ENCODE assay signal across 8 cellular contexts in genomic region chr2:56130463-56131070, GRCh38. TPM values are rescaled to one million over a fixed set of nuclear protein-coding genes. Genes with fewer than 3 reads are reported as not detected.
DNase-seq lines count a peak whose midpoint lies in the region; ATAC-seq and TF ChIP-seq lines count a peak whose summit lies in the region.

No MANE protein-coding gene starts in this region.

- no peaks in the 10 kb centered on the region for H3K4me1 Mint-ChIP-seq in activated CD4-positive, alpha-beta T cell treated with anti-CD3 and anti-CD28 coated beads for 36 hours
- H3K4me1 Mint-ChIP-seq in activated CD4-positive, alpha-beta T cell treated with anti-CD3 and anti-CD28 coated beads, Interleukin-2, amount 10 ng/mL, durations not matched to agents 24 days and 14 days: no peaks in the 10 kb centered on the region
- H3K4me1 Mint-ChIP-seq in activated T-helper 2 cell treated with anti-CD3 and anti-CD28 coated beads, Interferon-gamma antibody, Interleukin-2, Interleukin-4, amounts not matched to agents 10 μg/mL and 5 μg/mL and 100 μg/mL, durations not matched to agents 14 hours and 24 hours and 36 hours (ENCODE audit: low read depth): no peaks in the 10 kb centered on the region

- H3K9me3 Mint-ChIP-seq in activated CD4-positive, alpha-beta T cell treated with anti-CD3 and anti-CD28 coated beads for 36 hours (ENCODE audit: low read depth): no peaks in the 10 kb centered on the region
- H3K9me3 Mint-ChIP-seq in activated CD4-positive, alpha-beta T cell treated with anti-CD3 and anti-CD28 coated beads, Interleukin-2, amount 10 ng/mL, durations not matched to agents 24 days and 14 days: no peaks in the 10 kb centered on the region
- H3K9me3 Mint-ChIP-seq in activated T-helper 2 cell treated with anti-CD3 and anti-CD28 coated beads, Interferon-gamma antibody, Interleukin-2, Interleukin-4, amounts not matched to agents 10 μg/mL and 5 μg/mL and 100 μg/mL, durations not matched to agents 14 hours and 24 hours and 36 hours: no peaks in the 10 kb centered on the region

- peak; percentile 6 for DNase-seq in activated CD4-positive, alpha-beta T cell treated with anti-CD3 and anti-CD28 coated beads for 36 hours
- no peak for DNase-seq in activated CD4-positive, alpha-beta T cell treated with anti-CD3 and anti-CD28 coated beads, Interleukin-2, amount 10 ng/mL, durations not matched to agents 24 days and 14 days
- peak; percentile 46 for DNase-seq in NB4 (ENCODE audit: low read depth)
- DNase-seq in amniotic epithelial cell (ENCODE audit: low read depth): peak; percentile 57
- peak; percentile 21 for DNase-seq in kidney glomerular epithelial cell (lab: John Stamatoyannopoulos, UW)
- no peak for DNase-seq in activated T-helper 2 cell treated with anti-CD3 and anti-CD28 coated beads, Interferon-gamma antibody, Interleukin-2, Interleukin-4, amounts not matched to agents 10 μg/mL and 5 μg/mL and 100 μg/mL, durations not matched to agents 14 hours and 24 hours and 36 hours (ENCODE audit: low spot score)

- H3K36me3 Mint-ChIP-seq in activated CD4-positive, alpha-beta T cell treated with anti-CD3 and anti-CD28 coated beads for 36 hours (ENCODE audit: low read depth): no peaks in the 10 kb centered on the region
- no peaks in the 10 kb centered on the region for H3K36me3 Mint-ChIP-seq in activated CD4-positive, alpha-beta T cell treated with anti-CD3 and anti-CD28 coated beads, Interleukin-2, amount 10 ng/mL, durations not matched to agents 24 days and 14 days (ENCODE audit: low read depth)
- H3K36me3 Mint-ChIP-seq in activated T-helper 2 cell treated with anti-CD3 and anti-CD28 coated beads, Interferon-gamma antibody, Interleukin-2, Interleukin-4, amounts not matched to agents 10 μg/mL and 5 μg/mL and 100 μg/mL, durations not matched to agents 14 hours and 24 hours and 36 hours (ENCODE audit: low read depth): no peaks in the 10 kb centered on the region

- POLR2A ChIA-PET in activated CD4-positive, alpha-beta T cell treated with anti-CD3 and anti-CD28 coated beads for 36 hours (lab: Charles Lee): no interaction called here

- peaks cover 4% of the 10 kb centered on the region for H3K27me3 Mint-ChIP-seq in activated CD4-positive, alpha-beta T cell treated with anti-CD3 and anti-CD28 coated beads for 36 hours
- H3K27me3 Mint-ChIP-seq in activated CD4-positive, alpha-beta T cell treated with anti-CD3 and anti-CD28 coated beads, Interleukin-2, amount 10 ng/mL, durations not matched to agents 24 days and 14 days: no peaks in the 10 kb centered on the region
- H3K27me3 Mint-ChIP-seq in activated T-helper 2 cell treated with anti-CD3 and anti-CD28 coated beads, Interferon-gamma antibody, Interleukin-2, Interleukin-4, amounts not matched to agents 10 μg/mL and 5 μg/mL and 100 μg/mL, durations not matched to agents 14 hours and 24 hours and 36 hours (ENCODE audit: low read depth): no peaks in the 10 kb centered on the region

- intact Hi-C loops in activated CD4-positive, alpha-beta T cell treated with anti-CD3 and anti-CD28 coated beads for 36 hours (cut with DNase I, micrococcal nuclease): loop anchor here (2.0 to 5.0 kb wide), 2 partner anchors 412 to 1387 kb away; no protein-coding TSS in a partner anchor
- intact Hi-C loops in activated CD4-positive, alpha-beta T cell treated with anti-CD3 and anti-CD28 coated beads, Interleukin-2, amount 10 ng/mL, durations not matched to agents 24 days and 14 days (cut with micrococcal nuclease): no loop called here
- intact Hi-C loops in activated T-helper 2 cell treated with anti-CD3 and anti-CD28 coated beads, Interferon-gamma antibody, Interleukin-2, Interleukin-4, amounts not matched to agents 10 μg/mL and 5 μg/mL and 100 μg/mL, durations not matched to agents 14 hours and 24 hours and 36 hours (cut with micrococcal nuclease): no loop called here

- no peak for TF ChIP-seq POLR2A in NB4 (IDR thresholded peaks at IDR 0.05; ENCODE audit: extremely low read depth, insufficient read length)

- no peak overlapping the region for H3K4me3 ChIP-seq in NB4 (ENCODE audit: low read depth, low read length)

- no peak overlapping the region for H3K4me3 Mint-ChIP-seq in activated CD4-positive, alpha-beta T cell treated with anti-CD3 and anti-CD28 coated beads for 36 hours
- no peak overlapping the region for H3K4me3 Mint-ChIP-seq in activated CD4-positive, alpha-beta T cell treated with anti-CD3 and anti-CD28 coated beads, Interleukin-2, amount 10 ng/mL, durations not matched to agents 24 days and 14 days
- no peak overlapping the region for H3K4me3 Mint-ChIP-seq in activated T-helper 2 cell treated with anti-CD3 and anti-CD28 coated beads, Interferon-gamma antibody, Interleukin-2, Interleukin-4, amounts not matched to agents 10 μg/mL and 5 μg/mL and 100 μg/mL, durations not matched to agents 14 hours and 24 hours and 36 hours (ENCODE audit: low read depth)

- ATAC-seq in activated CD4-positive, alpha-beta T cell treated with anti-CD3 and anti-CD28 coated beads for 36 hours: no peak
- ATAC-seq in activated CD4-positive, CD25-positive, alpha-beta regulatory T cell treated with anti-CD3 and anti-CD28 coated beads, Interleukin-2, amount 50 U/mL, for 24 hours: no peak
- no peak for ATAC-seq in HG03571 (IDR thresholded peaks at IDR 0.05; ENCODE audit: unreplicated experiment)

- no peak overlapping the region for H3K27ac Mint-ChIP-seq in activated CD4-positive, alpha-beta T cell treated with anti-CD3 and anti-CD28 coated beads for 36 hours
- no peak overlapping the region for H3K27ac Mint-ChIP-seq in activated CD4-positive, alpha-beta T cell treated with anti-CD3 and anti-CD28 coated beads, Interleukin-2, amount 10 ng/mL, durations not matched to agents 24 days and 14 days
- H3K27ac Mint-ChIP-seq in activated T-helper 2 cell treated with anti-CD3 and anti-CD28 coated beads, Interferon-gamma antibody, Interleukin-2, Interleukin-4, amounts not matched to agents 10 μg/mL and 5 μg/mL and 100 μg/mL, durations not matched to agents 14 hours and 24 hours and 36 hours: no peak overlapping the region

- CTCF ChIA-PET in activated CD4-positive, alpha-beta T cell treated with anti-CD3 and anti-CD28 coated beads for 36 hours (lab: Charles Lee): interaction anchor here (0.7 kb wide), 1 partner anchor 13 kb away, joined by 3 read pairs; no protein-coding TSS in a partner anchor

- TF ChIP-seq CTCF in NB4 (IDR thresholded peaks at IDR 0.05; ENCODE audit: low read depth, low read length): peak; percentile 70

RNA-seq across cellular contexts. Expression of gene CCDC85A, which starts 53.2 kb away (rescaled TPM):
- total RNA-seq in activated CD4-positive, alpha-beta T cell treated with anti-CD3 and anti-CD28 coated beads for 36 hours: not detected
- not detected in 2 replicates for total RNA-seq in activated CD4-positive, alpha-beta T cell treated with anti-CD3 and anti-CD28 coated beads, Interleukin-2, amount 10 ng/mL, durations not matched to agents 24 days and 14 days
- total RNA-seq in activated T-helper 2 cell treated with anti-CD3 and anti-CD28 coated beads, Interferon-gamma antibody, Interleukin-2, Interleukin-4, amounts not matched to agents 10 μg/mL and 5 μg/mL and 100 μg/mL, durations not matched to agents 14 hours and 24 hours and 36 hours: not detected in 2 replicates

Comparison
In these comparisons a context has a peak if more than half of its experiments do, and no peak if none do; other contexts are left out.
1. DNase-seq: peak in activated CD4-positive, alpha-beta T cell treated with anti-CD3 and anti-CD28 coated beads for 36 hours (single experiment), NB4 (single experiment), amniotic epithelial cell (single experiment) and kidney glomerular epithelial cell (single experiment); none in activated CD4-positive, alpha-beta T cell treated with anti-CD3 and anti-CD28 coated beads, Interleukin-2, amount 10 ng/mL, durations not matched to agents 24 days and 14 days (single experiment) and activated T-helper 2 cell treated with anti-CD3 and anti-CD28 coated beads, Interferon-gamma antibody, Interleukin-2, Interleukin-4, amounts not matched to agents 10 μg/mL and 5 μg/mL and 100 μg/mL, durations not matched to agents 14 hours and 24 hours and 36 hours (single experiment).
2. intact Hi-C loops: an anchor here in activated CD4-positive, alpha-beta T cell treated with anti-CD3 and anti-CD28 coated beads for 36 hours (2.0 to 5.0 kb wide); none called in activated CD4-positive, alpha-beta T cell treated with anti-CD3 and anti-CD28 coated beads, Interleukin-2, amount 10 ng/mL, durations not matched to agents 24 days and 14 days and activated T-helper 2 cell treated with anti-CD3 and anti-CD28 coated beads, Interferon-gamma antibody, Interleukin-2, Interleukin-4, amounts not matched to agents 10 μg/mL and 5 μg/mL and 100 μg/mL, durations not matched to agents 14 hours and 24 hours and 36 hours.